ENCODE assay signal across 9 cellular contexts in genomic region chr2:207467716-207468347, GRCh38.
A peak's percentile ranks its signal among the peaks of the same experiment; 100 is the strongest.
DNase-seq lines count a peak whose midpoint lies in the region; ATAC-seq, FAIRE-seq and TF ChIP-seq lines count a peak whose summit lies in the region.
"Had no signal": no experiment of that assay in that cellular context is flagged by ENCODE, and none has a peak within 500 bp of the region (broad histone marks: within the 10 kb centered on the region; RNA-seq: fewer than 3 reads in every experiment).

No MANE protein-coding gene starts in this region.

- H3K9me3 ChIP-seq in small intestine (ENCODE audit: control insufficient read depth, low read depth), result no peaks in the 10 kb centered on the region
- H3K9me3 ChIP-seq: left lung had no signal

- CTCF ChIA-PET in Calu3 (lab: Charles Lee), result interaction anchor here (0.7 to 0.9 kb wide), 2 partner anchors 302 to 368 kb away, joined by 3 to 5 read pairs; partner anchors contain the start of gene KLF7

- peak overlapping the region; percentile 36 to 85 (median 72) for H3K27ac Mint-ChIP-seq in immature natural killer cell
- H3K27ac Mint-ChIP-seq in Calu3 (ENCODE audit: unreplicated experiment), result no peak overlapping the region

- H3K9me3 Mint-ChIP-seq in immature natural killer cell, result no peaks in the 10 kb centered on the region
- H3K9me3 Mint-ChIP-seq in Calu3 (ENCODE audit: low read depth, unreplicated experiment), result no peaks in the 10 kb centered on the region

- ATAC-seq in GM21576 (IDR thresholded peaks at IDR 0.05; ENCODE audit: unreplicated experiment) (peak; percentile 61), SK-N-SH treated with all-trans-retinoic acid at 6 μM for 48 hours (peak; percentile 45)
- ATAC-seq: left lung had no signal

- H3K4me1 Mint-ChIP-seq in immature natural killer cell (peaks cover 25 to 35% of the 10 kb centered on the region in 2 donors), Calu3 (ENCODE audit: low read depth, unreplicated experiment) (no peaks in the 10 kb centered on the region)

- no peaks in the 10 kb centered on the region for H3K27me3 ChIP-seq in small intestine (ENCODE audit: control insufficient read depth in 2 of 2, insufficient read depth in 2 of 2, low read length in 2 of 2)
- H3K27me3 ChIP-seq: left lung had no signal

- BruUV-seq in Calu3 (replicated peaks; lab: Mats Ljungman, UMichigan), result no TSS peak

- intact Hi-C loops in Calu3 (cut with micrococcal nuclease; ENCODE audit: unreplicated experiment), result no loop called here

- H3K27me3 Mint-ChIP-seq in immature natural killer cell (ENCODE audit: low read depth in 3 of 3) (peaks cover 0 to 16% (median 0%) of the 10 kb centered on the region in 3 donors), Calu3 (ENCODE audit: unreplicated experiment) (no peaks in the 10 kb centered on the region)

- no peak overlapping the region for H3K4me3 ChIP-seq in small intestine (ENCODE audit: low read depth in 1 of 2, low read length in 2 of 2)
- H3K4me3 ChIP-seq: left lung had no signal

- H3K36me3 Mint-ChIP-seq in immature natural killer cell (no peaks in the 10 kb centered on the region), Calu3 (ENCODE audit: insufficient read depth, unreplicated experiment) (no peaks in the 10 kb centered on the region)

- peak overlapping the region in 1 of 2 donors; percentile 71 for H3K27ac ChIP-seq in small intestine (ENCODE audit: low read depth in 1 of 2, low read length in 1 of 2)
- H3K27ac ChIP-seq: left lung had no signal

- H3K4me3 Mint-ChIP-seq in immature natural killer cell (peak overlapping the region in 4 of 5 donors; percentile 1 to 65 (median 39)), Calu3 (ENCODE audit: low read depth, unreplicated experiment) (no peak overlapping the region)

- no peaks in the 10 kb centered on the region for H3K4me1 ChIP-seq in small intestine (ENCODE audit: control insufficient read depth in 2 of 2, insufficient read depth in 1 of 2, low read depth in 1 of 2, low read length in 1 of 2)

- FAIRE-seq in small intestine (lab: Jason Lieb, UNC), result no peak

- TF ChIP-seq CTCF in Calu3 (IDR thresholded peaks at IDR 0.05; ENCODE audit: unreplicated experiment), result no peak

- H3K36me3 ChIP-seq in small intestine (ENCODE audit: control insufficient read depth in 2 of 2, insufficient read depth in 2 of 2, low read length in 2 of 2), result no peaks in the 10 kb centered on the region
- H3K36me3 ChIP-seq: left lung had no signal

- 58 to 61% (median 61%) methylated on average over 6 of the region's 6 CpGs for WGBS in small intestine, 3 donors

- DNase-seq in GM03348 (ENCODE audit: low spot score), result peak; percentile 80
- peak; percentile 22 to 42 (median 32) for DNase-seq in immature natural killer cell
- DNase-seq in Calu3, result no peak
- DNase-seq in activated effector memory CD4-positive, alpha-beta T cell treated with Interleukin-2 at 50 U/mL for 16 hours, result no peak
- no peak for DNase-seq in small intestine
- no peak for DNase-seq in stimulated activated CD4-positive, alpha-beta T cell treated with anti-CD3 and anti-CD28 coated beads, Interleukin-1b, Interleukin-23, amount 100 ng/mL, for 48 hours
- DNase-seq: left lung had no signal

TF ChIP-seq in SK-N-SH treated with all-trans-retinoic acid at 6 μM for 48 hours, 23 proteins besides CTCF, POLR2A, EP300 and RAD21:
- no peak for TF ChIP-seq ZNF565 (CRISPR knock-in tag; conservative IDR thresholded peaks at IDR 0.05; ENCODE audit: low read depth)
- no peak for TF ChIP-seq CSRNP3 (CRISPR knock-in tag; IDR thresholded peaks at IDR 0.05)
- TF ChIP-seq BACH2 (CRISPR knock-in tag; IDR thresholded peaks at IDR 0.05; ENCODE audit: borderline replicate concordance), result no peak
- TF ChIP-seq CSDC2 (CRISPR knock-in tag; IDR thresholded peaks at IDR 0.05), result no peak
- no peak for TF ChIP-seq GLIS3 (CRISPR knock-in tag; IDR thresholded peaks at IDR 0.05)
- TF ChIP-seq, protein P1, sequence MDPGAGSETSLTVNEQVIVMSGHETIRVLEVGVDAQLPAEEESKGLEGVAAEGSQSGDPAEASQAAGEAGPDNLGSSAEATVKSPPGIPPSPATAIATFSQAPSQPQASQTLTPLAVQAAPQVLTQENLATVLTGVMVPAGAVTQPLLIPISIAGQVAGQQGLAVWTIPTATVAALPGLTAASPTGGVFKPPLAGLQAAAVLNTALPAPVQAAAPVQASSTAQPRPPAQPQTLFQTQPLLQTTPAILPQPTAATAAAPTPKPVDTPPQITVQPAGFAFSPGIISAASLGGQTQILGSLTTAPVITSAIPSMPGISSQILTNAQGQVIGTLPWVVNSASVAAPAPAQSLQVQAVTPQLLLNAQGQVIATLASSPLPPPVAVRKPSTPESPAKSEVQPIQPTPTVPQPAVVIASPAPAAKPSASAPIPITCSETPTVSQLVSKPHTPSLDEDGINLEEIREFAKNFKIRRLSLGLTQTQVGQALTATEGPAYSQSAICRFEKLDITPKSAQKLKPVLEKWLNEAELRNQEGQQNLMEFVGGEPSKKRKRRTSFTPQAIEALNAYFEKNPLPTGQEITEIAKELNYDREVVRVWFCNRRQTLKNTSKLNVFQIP (CRISPR knock-in tag; IDR thresholded peaks at IDR 0.05; ENCODE audit: borderline replicate concordance, low read depth), result no peak
- no peak for TF ChIP-seq ZFP30 (CRISPR knock-in tag; IDR thresholded peaks at IDR 0.05)
- no peak for TF ChIP-seq PPARA (CRISPR knock-in tag; IDR thresholded peaks at IDR 0.05; ENCODE audit: borderline replicate concordance)
- no peak for TF ChIP-seq RARB (CRISPR knock-in tag; IDR thresholded peaks at IDR 0.05)
- TF ChIP-seq SNAI2 (CRISPR knock-in tag; IDR thresholded peaks at IDR 0.05), result no peak
- TF ChIP-seq TCF4 (CRISPR knock-in tag; IDR thresholded peaks at IDR 0.05; ENCODE audit: borderline replicate concordance), result no peak
- no peak for TF ChIP-seq ISL1 (CRISPR knock-in tag; IDR thresholded peaks at IDR 0.05)
- no peak for TF ChIP-seq TOX (CRISPR knock-in tag; IDR thresholded peaks at IDR 0.05; ENCODE audit: borderline replicate concordance)

Comparison
In these comparisons a context has a peak if more than half of its experiments do, and no peak if none do; other contexts are left out.
1. DNase-seq: peak in GM03348 (single experiment) and immature natural killer cell (3 of 3); none in Calu3 (single experiment), activated effector memory CD4-positive, alpha-beta T cell treated with Interleukin-2 at 50 U/mL for 16 hours (single experiment), small intestine (single experiment) and stimulated activated CD4-positive, alpha-beta T cell treated with anti-CD3 and anti-CD28 coated beads, Interleukin-1b, Interleukin-23, amount 100 ng/mL, for 48 hours (single experiment).